ENCODE assay signal across 8 cellular contexts in the genomic region with DNA sequence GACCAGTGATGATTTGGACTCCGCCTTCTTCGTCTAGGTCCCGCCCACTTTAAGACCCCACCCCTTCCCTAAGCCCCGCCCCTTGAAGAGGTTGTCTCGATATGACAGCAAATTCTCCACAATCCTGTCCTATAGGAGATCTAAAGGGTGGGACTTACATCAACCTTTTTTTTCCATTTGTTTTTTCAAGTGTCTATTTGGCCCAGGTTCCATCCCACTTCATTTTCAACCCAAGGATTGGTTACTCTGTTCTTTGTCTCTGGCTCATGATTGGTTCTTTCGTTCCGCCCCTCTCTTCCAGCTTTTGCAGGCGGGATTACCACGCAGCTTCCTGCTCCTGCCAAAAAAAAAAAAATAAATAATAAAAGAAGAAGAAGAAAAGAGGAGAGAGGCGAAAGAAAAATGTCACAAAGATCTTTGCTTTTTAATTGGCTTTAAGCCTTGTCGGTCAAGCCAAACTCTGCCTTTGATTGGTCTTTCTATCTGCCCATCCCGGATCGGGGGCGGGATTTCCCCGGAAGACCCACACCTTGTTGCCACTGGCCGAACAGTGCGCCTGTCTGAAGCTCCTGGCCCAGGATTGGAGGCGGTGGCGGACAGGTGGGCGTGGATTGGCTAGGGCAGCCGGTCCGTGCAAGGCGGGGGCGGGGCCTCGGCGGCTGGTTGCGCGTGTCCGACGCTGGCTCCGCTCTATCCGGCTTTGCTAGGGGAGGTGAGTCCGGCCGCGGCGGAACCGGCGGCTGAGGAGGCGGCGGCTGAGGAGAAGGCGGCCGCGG. TPM values are rescaled to one million over a fixed set of nuclear protein-coding genes. Genes with fewer than 3 reads are reported as not detected.
DNase-seq lines count a peak whose midpoint lies in the region; ATAC-seq and TF ChIP-seq lines count a peak whose summit lies in the region.

No MANE protein-coding gene starts in this region.

- intact Hi-C loops in mucosa of descending colon (cut with DNase I, micrococcal nuclease), result no loop called here

- peaks cover 27% of the 10 kb centered on the region for H3K4me1 ChIP-seq in mucosa of descending colon (ENCODE audit: low read depth)

- no peak for TF ChIP-seq EP300 in Ishikawa (IDR thresholded peaks at IDR 0.05; ENCODE audit: borderline replicate concordance)

- DNase-seq in DMS153 treated with DMSO at 0.1 percent for 48 hours (lab: John Stamatoyannopoulos, UW; ENCODE audit: unreplicated experiment) (peak; percentile 99), OCI-M2 (lab: John Stamatoyannopoulos, UW; ENCODE audit: unreplicated experiment) (peak; percentile 95), epithelial cell of proximal tubule (ENCODE audit: low read depth) (peak; percentile 100), mucosa of descending colon (peak; percentile 99 to 100 (median 99))
- peak; percentile 98 for DNase-seq in activated T-cell treated with anti-CD3 and anti-CD28 coated beads, Interleukin-2, amount 50 U/mL, for 1 hour
- peak; percentile 100 for DNase-seq in stimulated activated CD8-positive, alpha-beta memory T cell treated with anti-CD3 and anti-CD28 coated beads, Interleukin-4, amount 100 ng/mL, for 24 hours (ENCODE audit: low read depth)

- H3K9me3 ChIP-seq in mucosa of descending colon, result no peaks in the 10 kb centered on the region

- H3K36me3 ChIP-seq in mucosa of descending colon (ENCODE audit: low read depth), result no peaks in the 10 kb centered on the region

- peak overlapping the region; percentile 88 for H3K4me3 ChIP-seq in epithelial cell of proximal tubule (ENCODE audit: low read depth, low read length)
- H3K4me3 ChIP-seq in mucosa of descending colon, result peak overlapping the region; percentile 75

- ATAC-seq in GM21619 (IDR thresholded peaks at IDR 0.05; ENCODE audit: unreplicated experiment) (peak; percentile 86), mucosa of descending colon (peak; percentile 97)

- no peak for TF ChIP-seq RAD21 in Ishikawa (IDR thresholded peaks at IDR 0.05; ENCODE audit: low read depth)

- TF ChIP-seq CTCF in epithelial cell of proximal tubule (conservative IDR thresholded peaks at IDR 0.05; ENCODE audit: low read depth, low read length) (no peak), mucosa of descending colon (IDR thresholded peaks at IDR 0.05) (no peak)

TF ChIP-seq in Ishikawa, 13 proteins besides CTCF, POLR2A, EP300 and RAD21:
- TF ChIP-seq TCF12 (IDR thresholded peaks at IDR 0.05; ENCODE audit: low read depth) (no peak), ZBTB7A (IDR thresholded peaks at IDR 0.05; ENCODE audit: low read depth) (no peak), YY1 (IDR thresholded peaks at IDR 0.05; ENCODE audit: low read depth) (0 out of 2 replicates have a peak, but pooled peaks have one; percentile 24), TAF1 (IDR thresholded peaks at IDR 0.05; ENCODE audit: low read depth) (peak; percentile 87), EGR1 (IDR thresholded peaks at IDR 0.05) (peak; percentile 50), FOXM1 (IDR thresholded peaks at IDR 0.05; ENCODE audit: borderline replicate concordance, low read depth) (no peak; the same call in 1 of the 2 replicates), NFIC (IDR thresholded peaks at IDR 0.05) (no peak; the same call in 1 of the 2 replicates), CREB1 (IDR thresholded peaks at IDR 0.05; ENCODE audit: low read depth) (peak; percentile 75), USF1 (IDR thresholded peaks at IDR 0.05) (no peak; the same call in 1 of the 2 replicates), CEBPB (IDR thresholded peaks at IDR 0.05) (no peak)
- TF ChIP-seq, protein P1, sequence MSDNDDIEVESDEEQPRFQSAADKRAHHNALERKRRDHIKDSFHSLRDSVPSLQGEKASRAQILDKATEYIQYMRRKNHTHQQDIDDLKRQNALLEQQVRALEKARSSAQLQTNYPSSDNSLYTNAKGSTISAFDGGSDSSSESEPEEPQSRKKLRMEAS (IDR thresholded peaks at IDR 0.05), result peak; percentile 55

RNA-seq across cellular contexts. Expression of gene NLK, which starts 1.2 kb away (rescaled TPM):
- total RNA-seq in epithelial cell of proximal tubule, result 15.1 and 18.6 TPM in 2 replicates
- 10 to 100 TPM; 20.4 to 24.1 (median 21.0) TPM for total RNA-seq in mucosa of descending colon

Comparison
In these comparisons a context has a peak if more than half of its experiments do, and no peak if none do; other contexts are left out.
1. Peak in every context shown above with its lines: DNase-seq, ATAC-seq and H3K4me3 ChIP-seq.